In genomic region chr10:97640868-97641811, GRCh38 we compare ENCODE assay signal across 8 cellular contexts. TPM values are rescaled to one million over a fixed set of nuclear protein-coding genes. Genes with fewer than 3 reads are reported as not detected.
A peak's percentile ranks its signal among the peaks of the same experiment; 100 is the strongest.
DNase-seq lines count a peak whose midpoint lies in the region; ATAC-seq and TF ChIP-seq lines count a peak whose summit lies in the region.

No MANE protein-coding gene starts in this region.

- H3K27ac Mint-ChIP-seq in chondrocyte (ENCODE audit: unreplicated experiment): peak overlapping the region; percentile 98

- TF ChIP-seq CTCF in chondrocyte (IDR thresholded peaks at IDR 0.05): peak; percentile 26

- intact Hi-C loops in Right ventricle myocardium inferior (cut with DNase I): no loop called here
- intact Hi-C loops in cardiac septum (cut with DNase I): no loop called here
- intact Hi-C loops in left colon (cut with DNase I, micrococcal nuclease): no loop called here

- H3K36me3 Mint-ChIP-seq in chondrocyte (ENCODE audit: low read depth): peaks cover 4% of the 10 kb centered on the region

- no peaks in the 10 kb centered on the region for H3K9me3 ChIP-seq in SK-N-MC (ENCODE audit: low read depth, low read length)

- no peaks in the 10 kb centered on the region for H3K27me3 Mint-ChIP-seq in chondrocyte (ENCODE audit: low read depth)

- peak overlapping the region; percentile 98 for H3K4me3 Mint-ChIP-seq in chondrocyte (ENCODE audit: unreplicated experiment)

- peak; percentile 54 for ATAC-seq in Right ventricle myocardium inferior
- peak; percentile 21 for ATAC-seq in HG03108 (IDR thresholded peaks at IDR 0.05; ENCODE audit: unreplicated experiment)
- ATAC-seq in left colon: peak; percentile 50

- H3K9me3 Mint-ChIP-seq in chondrocyte (ENCODE audit: low read depth): no peaks in the 10 kb centered on the region

- no peaks in the 10 kb centered on the region for H3K36me3 ChIP-seq in SK-N-MC (ENCODE audit: insufficient read depth, low read length)

- no peak overlapping the region for H3K27ac ChIP-seq in SK-N-MC

- peaks cover 23% of the 10 kb centered on the region for H3K4me1 Mint-ChIP-seq in chondrocyte (ENCODE audit: low read depth)

- H3K4me3 ChIP-seq in SK-N-MC: peak overlapping the region; percentile 80

- peak overlapping the region; percentile 69 for H3K9ac ChIP-seq in SK-N-MC (ENCODE audit: insufficient read length)

- DNase-seq in Right ventricle myocardium inferior (ENCODE audit: missing footprints) (peak; percentile 45), cardiac septum (ENCODE audit: low spot score) (no peak), SK-N-MC (ENCODE audit: low read depth, low spot score) (no peak), chondrocyte (ENCODE audit: low spot score) (no peak), left colon (peak; percentile 30 to 41)
- DNase-seq in stimulated activated CD4-positive, alpha-beta T cell treated with anti-CD3 and anti-CD28 coated beads, Interleukin-4, amount 100 ng/mL, for 24 hours: peak; percentile 20
- DNase-seq in effector CD4-positive, alpha-beta T cell: no peak

RNA-seq across cellular contexts. Expression of gene PI4K2A, which starts 0.7 kb away (rescaled TPM):
- 11.0 TPM for total RNA-seq in Right ventricle myocardium inferior
- total RNA-seq in cardiac septum: 18.0 TPM
- 20.1 to 20.9 TPM (median 20.1 TPM) in 3 replicates for total RNA-seq in chondrocyte
- 10 to 100 TPM in 1 of 2 donors, 1 to 10 TPM in 1; 9.4 to 13.0 TPM for total RNA-seq in left colon

RNA-seq across cellular contexts. Expression of gene MORN4, which starts 7.8 kb away (rescaled TPM):
- 8.0 TPM for total RNA-seq in Right ventricle myocardium inferior
- 17.7 TPM for total RNA-seq in cardiac septum
- total RNA-seq in chondrocyte: 11.3 to 13.7 TPM (median 11.8 TPM) in 3 replicates
- 1 to 10 TPM; 1.3 to 1.6 TPM for total RNA-seq in left colon

RNA-seq across cellular contexts. Expression of gene AVPI1, which starts 45.9 kb away (rescaled TPM):
- total RNA-seq in Right ventricle myocardium inferior (8.7 TPM), cardiac septum (6.3 TPM), chondrocyte (5.1 to 7.7 TPM (median 6.5 TPM) in 3 replicates), left colon (10 to 100 TPM; 38.7 to 43.8 TPM)

RNA-seq across cellular contexts. Expression of gene C10orf62, which starts 51.6 kb away (rescaled TPM):
- total RNA-seq in Right ventricle myocardium inferior: 0.97 TPM
- 0.51 TPM for total RNA-seq in cardiac septum
- not detected in 3 replicates for total RNA-seq in chondrocyte
- total RNA-seq in left colon: not detected

RNA-seq across cellular contexts. Expression of gene HOGA1, which starts 57.0 kb away (rescaled TPM):
- total RNA-seq in Right ventricle myocardium inferior (15.6 TPM), cardiac septum (20.4 TPM), chondrocyte (0.12 TPM in 1 of 3 replicates, not detected in the others), left colon (under 1 TPM in 1 of 2 donors, not detected in 1; 0.15 TPM)

Comparison
In these comparisons a context has a peak if more than half of its experiments do, and no peak if none do; other contexts are left out.
1. DNase-seq: peak in Right ventricle myocardium inferior (single experiment), left colon (2 of 2) and stimulated activated CD4-positive, alpha-beta T cell treated with anti-CD3 and anti-CD28 coated beads, Interleukin-4, amount 100 ng/mL, for 24 hours (single experiment); none in cardiac septum (single experiment), SK-N-MC (single experiment), chondrocyte (single experiment) and effector CD4-positive, alpha-beta T cell (single experiment).
2. Peak in every context shown above with its lines, with median percentiles within 50 percentile points of each other: ATAC-seq.